8 cellular contexts compared by ENCODE assay signal in genomic region chr1:85061711-85062424, GRCh38. TPM values are rescaled to one million over a fixed set of nuclear protein-coding genes. Genes with fewer than 3 reads are reported as not detected.
DNase-seq lines count a peak whose midpoint lies in the region; ATAC-seq lines count a peak whose summit lies in the region.

No MANE protein-coding gene starts in this region.

- DNase-seq in NOMO-1 (lab: John Stamatoyannopoulos, UW; ENCODE audit: unreplicated experiment in 2 of 2) (peak; percentile 63 to 89), activated T-cell treated with anti-CD3 and anti-CD28 coated beads for 4 hours (peak; percentile 75)
- DNase-seq in stimulated activated CD8-positive, alpha-beta memory T cell treated with anti-CD3 and anti-CD28 coated beads, Interleukin-4, amount 100 ng/mL, for 48 hours: peak; percentile 85

- H3K9me3 ChIP-seq in BLaER1 (no peaks in the 10 kb centered on the region), muscle layer of colon (ENCODE audit: low read length) (no peaks in the 10 kb centered on the region)

- no peaks in the 10 kb centered on the region for H3K27me3 ChIP-seq in BLaER1
- no peaks in the 10 kb centered on the region for H3K27me3 ChIP-seq in muscle layer of colon (ENCODE audit: control insufficient read depth in 1 of 2, insufficient read depth in 2 of 2, low read length in 2 of 2)

- H3K27ac ChIP-seq in BLaER1 (peak overlapping the region; percentile 29; the same call in 1 of the 2 replicates), muscle layer of colon (ENCODE audit: low read depth, low read length) (peak overlapping the region; percentile 79)

- H3K4me1 ChIP-seq in BLaER1: peaks cover 18% of the 10 kb centered on the region
- H3K4me1 ChIP-seq in muscle layer of colon (ENCODE audit: insufficient read depth, low read length): peaks cover 10% of the 10 kb centered on the region

- H4K20me1 ChIP-seq in BLaER1: no peaks in the 10 kb centered on the region

- H3K9ac ChIP-seq in BLaER1: no peak overlapping the region
- H3K9ac ChIP-seq in muscle layer of colon (ENCODE audit: low read length): peak overlapping the region; percentile 55

- peak overlapping the region; percentile 94 for H3K4me2 ChIP-seq in BLaER1

- H3K4me3 ChIP-seq in BLaER1: peak overlapping the region; percentile 65
- peak overlapping the region; percentile 28 to 77 for H3K4me3 ChIP-seq in muscle layer of colon (ENCODE audit: low read depth in 1 of 2, low read length in 2 of 2)

- ATAC-seq in GM19395 (IDR thresholded peaks at IDR 0.05; ENCODE audit: unreplicated experiment): peak; percentile 100
- ATAC-seq in HG03521 (IDR thresholded peaks at IDR 0.05; ENCODE audit: unreplicated experiment): peak; percentile 100
- ATAC-seq in esophagus mucosa: peak; percentile 100

- H3K36me3 ChIP-seq in BLaER1 (no peaks in the 10 kb centered on the region), muscle layer of colon (ENCODE audit: insufficient read depth, low read length) (no peaks in the 10 kb centered on the region)

RNA-seq across cellular contexts. Expression of gene MCOLN3, which starts 13.6 kb away (rescaled TPM):
- 0.36 TPM for total RNA-seq in esophagus mucosa

Comparison
In these comparisons a context has a peak if more than half of its experiments do, and no peak if none do; other contexts are left out.
1. Peak in every context shown above with its lines: DNase-seq, ATAC-seq, H3K4me3 ChIP-seq and H3K27ac ChIP-seq.